In genomic region chr12:100963381-100963780, GRCh38 we compare ENCODE assay signal across 21 cellular contexts.
A peak's percentile ranks its signal among the peaks of the same experiment; 100 is the strongest.
DNase-seq lines count a peak whose midpoint lies in the region; ATAC-seq and TF ChIP-seq lines count a peak whose summit lies in the region.
"Had no signal": no experiment of that assay in that cellular context is flagged by ENCODE, and none has a peak within 500 bp of the region (broad histone marks: within the 10 kb centered on the region; RNA-seq: fewer than 3 reads in every experiment).

No MANE protein-coding gene starts in this region.

- H3K27me3 ChIP-seq in trophoblast cell (ENCODE audit: insufficient read depth, low read length): no peaks in the 10 kb centered on the region
- H3K27me3 ChIP-seq: BLaER1 treated with 17β-estradiol and CSF1 and Interleukin-3, amounts not matched to agents 10 nM and 100 nM had no signal

- no peak overlapping the region for H2BK12ac ChIP-seq in trophoblast cell (ENCODE audit: low read length)

- peaks cover 4 to 8% of the 10 kb centered on the region in 2 experiments for H3K4me1 ChIP-seq in trophoblast cell (ENCODE audit: control insufficient read depth in 1 of 2, insufficient read depth in 2 of 2, low read length in 2 of 2)

- no peak overlapping the region for H3K4me3 ChIP-seq in SK-N-MC
- no peak overlapping the region for H3K4me3 ChIP-seq in fibroblast of mammary gland (ENCODE audit: control insufficient read depth, low read depth, low read length)
- H3K4me3 ChIP-seq in trophoblast cell (ENCODE audit: low read depth, low read length): no peak overlapping the region
- H3K4me3 ChIP-seq: BLaER1 treated with 17β-estradiol and CSF1 and Interleukin-3, amounts not matched to agents 10 nM and 100 nM had no signal

- H3K9me3 ChIP-seq in SK-N-MC (ENCODE audit: low read depth, low read length) (no peaks in the 10 kb centered on the region), trophoblast cell (ENCODE audit: insufficient read depth, low read depth, low read length) (no peaks in the 10 kb centered on the region)
- H3K9me3 ChIP-seq: BLaER1 treated with 17β-estradiol and CSF1 and Interleukin-3, amounts not matched to agents 10 nM and 100 nM had no signal

- DNase-seq in GM04503 (ENCODE audit: low read depth): peak; percentile 62
- DNase-seq in SK-N-MC (ENCODE audit: low read depth, low spot score): no peak
- DNase-seq in fibroblast of mammary gland (ENCODE audit: low read depth): peak; percentile 59
- no peak for DNase-seq in trophoblast cell
- no peak for DNase-seq in activated T-cell treated with anti-CD3 and anti-CD28 coated beads, Interleukin-2, amount 50 U/mL, for 1 hour
- no peak for DNase-seq in left colon
- no peak for DNase-seq in activated CD4-positive, alpha-beta T cell treated with anti-CD3 and anti-CD28 coated beads for 48 hours
- no peak for DNase-seq in DMS53 treated with DMSO at 0.1 percent for 48 hours (lab: John Stamatoyannopoulos, UW; ENCODE audit: unreplicated experiment)
- DNase-seq: AML-193; CD4-positive, alpha-beta T cell; DMS53; EL; GDM1; H7; Karpas-422; NCI-H1105 treated with DMSO at 0.1 percent for 48 hours; NCI-H146; NCI-H2029; SHP77 treated with DMSO at 0.1 percent for 48 hours had no signal

- no peak overlapping the region for H4K91ac ChIP-seq in trophoblast cell (ENCODE audit: low read depth, low read length)

- H3K79me1 ChIP-seq in trophoblast cell (ENCODE audit: low read length): no peaks in the 10 kb centered on the region

- H2AK5ac ChIP-seq in trophoblast cell (ENCODE audit: low read length): no peak overlapping the region

- no peak overlapping the region for H4K8ac ChIP-seq in trophoblast cell (ENCODE audit: low read depth, low read length)

- no peak overlapping the region for H4K12ac ChIP-seq in trophoblast cell (ENCODE audit: low read depth, low read length)

- no peak overlapping the region for H3K23ac ChIP-seq in trophoblast cell (ENCODE audit: low read length)

- H3K27ac ChIP-seq in SK-N-MC: peak overlapping the region; percentile 25; the same call in 1 of the 2 replicates
- H3K27ac ChIP-seq in trophoblast cell (ENCODE audit: low read depth, low read length): peak overlapping the region; percentile 65
- H3K27ac ChIP-seq: BLaER1 treated with 17β-estradiol and CSF1 and Interleukin-3, amounts not matched to agents 10 nM and 100 nM had no signal

- peak overlapping the region; percentile 16 for H2BK5ac ChIP-seq in trophoblast cell (ENCODE audit: low read depth, low read length, poor library complexity)

- TF ChIP-seq CTCF in fibroblast of mammary gland (conservative IDR thresholded peaks at IDR 0.05; ENCODE audit: control insufficient read depth, insufficient read depth, low read depth, low read length): no peak

- ATAC-seq in left colon: no peak
- ATAC-seq: Panc1 had no signal

- H2BK120ac ChIP-seq in trophoblast cell (ENCODE audit: insufficient read depth, low read length, poor library complexity): no peak overlapping the region

- no peak overlapping the region for H2AFZ ChIP-seq in trophoblast cell (ENCODE audit: insufficient read depth, low read length, poor library complexity)

- no CpG with 5 or more reads among the region's 3 CpGs for WGBS in trophoblast cell (ENCODE audit: extremely low coverage, insufficient coverage, insufficient read length)

- no peak overlapping the region for H3K4ac ChIP-seq in trophoblast cell (ENCODE audit: low read depth, low read length)

- peak overlapping the region; percentile 19 for H3K4me2 ChIP-seq in trophoblast cell (ENCODE audit: low read length)
- H3K4me2 ChIP-seq: BLaER1 treated with 17β-estradiol and CSF1 and Interleukin-3, amounts not matched to agents 10 nM and 100 nM had no signal

- intact Hi-C loops in left colon (cut with DNase I, micrococcal nuclease): no loop called here

- no peaks in the 10 kb centered on the region for H3K79me2 ChIP-seq in trophoblast cell (ENCODE audit: control insufficient read depth, insufficient read depth, low read length, poor library complexity)

- H3K9ac ChIP-seq in SK-N-MC (ENCODE audit: insufficient read length) (no peak overlapping the region), trophoblast cell (ENCODE audit: low read length) (no peak overlapping the region)
- H3K9ac ChIP-seq: BLaER1 treated with 17β-estradiol and CSF1 and Interleukin-3, amounts not matched to agents 10 nM and 100 nM had no signal

- H3K36me3 ChIP-seq in SK-N-MC (ENCODE audit: insufficient read depth, low read length) (no peaks in the 10 kb centered on the region), trophoblast cell (ENCODE audit: control insufficient read depth in 1 of 2, insufficient read depth in 2 of 2, low read length in 2 of 2) (no peaks in the 10 kb centered on the region)
- H3K36me3 ChIP-seq: BLaER1 treated with 17β-estradiol and CSF1 and Interleukin-3, amounts not matched to agents 10 nM and 100 nM had no signal

- no peak overlapping the region for H3K18ac ChIP-seq in trophoblast cell (ENCODE audit: low read length)

- no peak overlapping the region for H3K14ac ChIP-seq in trophoblast cell (ENCODE audit: low read length)

Comparison
In these comparisons a context has a peak if more than half of its experiments do, and no peak if none do; other contexts are left out.
1. DNase-seq: peak in GM04503 (single experiment) and fibroblast of mammary gland (single experiment); none in SK-N-MC (single experiment), trophoblast cell (0 of 2), activated T-cell treated with anti-CD3 and anti-CD28 coated beads, Interleukin-2, amount 50 U/mL, for 1 hour (single experiment), left colon (0 of 2), activated CD4-positive, alpha-beta T cell treated with anti-CD3 and anti-CD28 coated beads for 48 hours (single experiment) and DMS53 treated with DMSO at 0.1 percent for 48 hours (single experiment).